23 cellular contexts compared by ENCODE assay signal in genomic region chr2:127185720-127186119, GRCh38. TPM values are rescaled to one million over a fixed set of nuclear protein-coding genes. Genes with fewer than 3 reads are reported as not detected.
"Had no signal": no experiment of that assay in that cellular context is flagged by ENCODE, and none has a peak within 500 bp of the region (broad histone marks: within the 10 kb centered on the region; RNA-seq: fewer than 3 reads in every experiment).

No MANE protein-coding gene starts in this region.

- H3K27me3 Mint-ChIP-seq: brain had no signal

- H3K36me3 Mint-ChIP-seq: activated CD8-positive, alpha-beta memory T cell treated with anti-CD3 and anti-CD28 coated beads, Interleukin-2, amount 10 ng/mL, durations not matched to agents 7 days and 5 days; activated naive CD8-positive, alpha-beta T cell had no signal

- H3K4me3 Mint-ChIP-seq: activated B cell treated with CpG ODN at 0.5 μM for 24 hours; activated CD4-positive, alpha-beta T cell treated with anti-CD3 and anti-CD28 coated beads, Interleukin-2, amount 10 ng/mL, durations not matched to agents 24 days and 14 days; activated CD8-positive, alpha-beta memory T cell treated with anti-CD3 and anti-CD28 coated beads, Interleukin-2, amount 10 ng/mL, durations not matched to agents 7 days and 5 days; activated naive CD4-positive, alpha-beta T cell treated with anti-CD3 and anti-CD28 coated beads for 36 hours; activated naive CD8-positive, alpha-beta T cell; activated T-helper 17 cell treated with anti-CD3 and anti-CD28 coated beads, Interleukin-2, amount 50 U/mL, for 72 hours; brain; IgD-negative memory B cell had no signal

- H3K27ac Mint-ChIP-seq: activated B cell treated with CpG ODN at 0.5 μM for 24 hours; activated CD4-positive, alpha-beta T cell treated with anti-CD3 and anti-CD28 coated beads, Interleukin-2, amount 10 ng/mL, durations not matched to agents 24 days and 14 days; activated CD8-positive, alpha-beta memory T cell treated with anti-CD3 and anti-CD28 coated beads, Interleukin-2, amount 10 ng/mL, durations not matched to agents 7 days and 5 days; activated naive CD4-positive, alpha-beta T cell treated with anti-CD3 and anti-CD28 coated beads for 36 hours; activated naive CD8-positive, alpha-beta T cell; activated T-helper 17 cell treated with anti-CD3 and anti-CD28 coated beads, Interleukin-2, amount 50 U/mL, for 72 hours; brain; IgD-negative memory B cell had no signal

- DNase-seq: activated B cell treated with CpG ODN at 0.5 μM for 24 hours; activated CD4-positive, alpha-beta T cell treated with anti-CD3 and anti-CD28 coated beads for 1 hour; activated CD8-positive, alpha-beta memory T cell treated with anti-CD3 and anti-CD28 coated beads, Interleukin-2, amount 10 ng/mL, durations not matched to agents 7 days and 5 days; activated gamma-delta T cell; amygdala; KG1; NCI-H1092 treated with DMSO at 0.1 percent for 48 hours; NCI-H1417 treated with DMSO at 0.1 percent for 48 hours; NCI-H1694; NCI-H2029 treated with DMSO at 0.1 percent for 48 hours; NCI-H345; NCI-H510A; NCI-H526 treated with DMSO at 0.1 percent for 48 hours; NCI-H82; SIG-M5; T-helper 2 cell; T1000 had no signal

- ATAC-seq: activated CD8-positive, alpha-beta memory T cell treated with anti-CD3 and anti-CD28 coated beads, Interleukin-2, amount 10 ng/mL, durations not matched to agents 7 days and 5 days had no signal

- H3K4me1 Mint-ChIP-seq: activated B cell treated with CpG ODN at 0.5 μM for 24 hours; activated T-helper 17 cell treated with anti-CD3 and anti-CD28 coated beads, Interleukin-2, amount 50 U/mL, for 72 hours; brain; IgD-negative memory B cell had no signal

RNA-seq across cellular contexts. Expression of gene CYP27C1, which starts 34.4 kb away (rescaled TPM):
- total RNA-seq: activated B cell treated with CpG ODN at 0.5 μM for 24 hours; activated CD4-positive, alpha-beta T cell treated with anti-CD3 and anti-CD28 coated beads, Interleukin-2, amount 10 ng/mL, durations not matched to agents 24 days and 14 days; activated CD8-positive, alpha-beta memory T cell treated with anti-CD3 and anti-CD28 coated beads, Interleukin-2, amount 10 ng/mL, durations not matched to agents 7 days and 5 days; activated naive CD4-positive, alpha-beta T cell treated with anti-CD3 and anti-CD28 coated beads for 36 hours; activated T-helper 17 cell treated with anti-CD3 and anti-CD28 coated beads, Interleukin-2, amount 50 U/mL, for 72 hours had no signal
- polyA plus RNA-seq: IgD-negative memory B cell had no signal
